ENCODE assay signal across 24 cellular contexts in the genomic region with DNA sequence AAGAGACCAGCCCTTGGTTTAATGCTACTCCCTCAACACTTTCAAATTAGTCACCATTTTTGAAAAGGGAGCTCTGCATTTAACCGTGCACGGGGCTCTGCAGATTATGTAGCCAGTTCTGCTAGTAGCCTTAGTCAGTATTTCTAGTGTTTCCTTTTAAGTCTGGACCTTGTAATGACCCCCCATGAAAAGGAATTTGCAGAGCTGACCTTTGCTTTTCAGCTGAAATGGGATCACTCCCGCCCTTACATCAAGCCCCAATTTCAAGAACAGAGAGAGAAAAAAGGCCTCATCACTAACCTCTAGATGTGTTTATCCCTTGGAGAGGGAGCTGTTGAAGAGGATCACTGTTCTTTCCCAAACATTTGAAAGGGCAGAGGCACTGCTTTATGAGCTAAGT.
DNase-seq lines count a peak whose midpoint lies in the region; ATAC-seq, FAIRE-seq and TF ChIP-seq lines count a peak whose summit lies in the region.
"Had no signal": no experiment of that assay in that cellular context is flagged by ENCODE, and none has a peak within 500 bp of the region (broad histone marks: within the 10 kb centered on the region; RNA-seq: fewer than 3 reads in every experiment).

No MANE protein-coding gene starts in this region.

- H3K27ac Mint-ChIP-seq in neural progenitor cell = peak overlapping the region; percentile 84
- no peak overlapping the region for H3K27ac Mint-ChIP-seq in activated CD4-positive, alpha-beta memory T cell treated with anti-CD3 and anti-CD28 coated beads, Interleukin-2, amount 10 ng/mL, durations not matched to agents 7 days and 5 days
- H3K27ac Mint-ChIP-seq: CD8-positive, alpha-beta memory T cell had no signal

- H3K9ac ChIP-seq in HepG2 (ENCODE audit: insufficient read depth, low read depth, low read length) (no peak overlapping the region), neural progenitor cell (no peak overlapping the region)

- CTCF ChIA-PET in HepG2 (lab: Yijun Ruan, JAX; ENCODE audit: low intra/inter-chr PET ratio, low total read pairs) = no interaction called here
- CTCF ChIA-PET in activated CD4-positive, alpha-beta memory T cell treated with anti-CD3 and anti-CD28 coated beads, Interleukin-2, amount 10 ng/mL, durations not matched to agents 7 days and 5 days (lab: Charles Lee) = no interaction called here

- peaks cover 5% of the 10 kb centered on the region for H3K27me3 Mint-ChIP-seq in neural progenitor cell (ENCODE audit: insufficient read depth, low read depth)
- H3K27me3 Mint-ChIP-seq in activated CD4-positive, alpha-beta memory T cell treated with anti-CD3 and anti-CD28 coated beads, Interleukin-2, amount 10 ng/mL, durations not matched to agents 7 days and 5 days = no peaks in the 10 kb centered on the region
- H3K27me3 Mint-ChIP-seq: CD8-positive, alpha-beta memory T cell had no signal

- no TSS peak for BruUV-seq in HepG2 (replicated peaks; lab: Mats Ljungman, UMichigan)

- H3K27ac ChIP-seq in HepG2 (ENCODE audit: extremely low read length, insufficient read depth, low read length) = no peak overlapping the region
- H3K27ac ChIP-seq in right lobe of liver = no peak overlapping the region
- H3K27ac ChIP-seq in neural progenitor cell = no peak overlapping the region
- H3K27ac ChIP-seq: C4-2B had no signal

- TF ChIP-seq POLR2A in HepG2 (IDR thresholded peaks at IDR 0.05; ENCODE audit: insufficient read depth in 1 of 2, low read depth in 2 of 2, low read length in 2 of 2) (no peak), right lobe of liver (IDR thresholded peaks at IDR 0.05) (no peak)

- H2AFZ ChIP-seq in HepG2 (ENCODE audit: low read length) = peak overlapping the region; percentile 7
- peak overlapping the region; percentile 1 for H2AFZ ChIP-seq in neural progenitor cell (replicated peaks)

- no peak for TF ChIP-seq RAD21 in HepG2 (CRISPR knock-in tag; IDR thresholded peaks at IDR 0.05)

- intact Hi-C loops in HepG2 (cut with micrococcal nuclease; ENCODE audit: unreplicated experiment) = no loop called here
- intact Hi-C loops in right lobe of liver (cut with DNase I) = no loop called here

- peaks cover 6% of the 10 kb centered on the region for H3F3A ChIP-seq in neural progenitor cell (ENCODE audit: low read depth)

- H3K4me1 Mint-ChIP-seq in neural progenitor cell = peaks cover 39% of the 10 kb centered on the region
- H3K4me1 Mint-ChIP-seq in activated CD4-positive, alpha-beta memory T cell treated with anti-CD3 and anti-CD28 coated beads, Interleukin-2, amount 10 ng/mL, durations not matched to agents 7 days and 5 days = no peaks in the 10 kb centered on the region
- H3K4me1 Mint-ChIP-seq: CD8-positive, alpha-beta memory T cell had no signal

- H3K9me3 ChIP-seq in HepG2 (ENCODE audit: low read length) (0 out of 2 replicates have a peak, but pooled peaks cover 5% of the 10 kb centered on the region), right lobe of liver (no peaks in the 10 kb centered on the region), neural progenitor cell (ENCODE audit: low read depth) (no peaks in the 10 kb centered on the region)

- H3K36me3 Mint-ChIP-seq in neural progenitor cell = peaks cover 2% of the 10 kb centered on the region
- no peaks in the 10 kb centered on the region for H3K36me3 Mint-ChIP-seq in activated CD4-positive, alpha-beta memory T cell treated with anti-CD3 and anti-CD28 coated beads, Interleukin-2, amount 10 ng/mL, durations not matched to agents 7 days and 5 days (ENCODE audit: low read depth)
- H3K36me3 Mint-ChIP-seq: CD8-positive, alpha-beta memory T cell had no signal

- H3K79me2 ChIP-seq in HepG2 (ENCODE audit: insufficient read depth, low read length) (no peaks in the 10 kb centered on the region), neural progenitor cell (ENCODE audit: low read depth) (no peaks in the 10 kb centered on the region)

- DNase-seq in HepG2 (ENCODE audit: low spot score) (no peak), right lobe of liver (no peak), fibroblast of villous mesenchyme (ENCODE audit: low read depth) (peak; percentile 36), neural progenitor cell (ENCODE audit: low spot score) (peak; percentile 27), HuH-7 (ENCODE audit: low spot score) (no peak), occipital lobe (lab: John Stamatoyannopoulos, UW) (no peak)
- no peak for DNase-seq in activated CD4-positive, alpha-beta memory T cell treated with anti-CD3 and anti-CD28 coated beads, Interleukin-2, amount 10 ng/mL, durations not matched to agents 7 days and 5 days
- DNase-seq: 8988T; AML-193; Calu3; CD8-positive, alpha-beta memory T cell; DMS153; GOT3; NCI-H1092; NCI-H1436 treated with DMSO at 0.1 percent for 48 hours; NCI-H1930; NCI-H524 treated with DMSO at 0.1 percent for 48 hours; NCI-H82; OCI-M1 had no signal

- H3K36me3 ChIP-seq in HepG2 (replicated peaks in 1 of 2; ENCODE audit: control insufficient read depth in 1 of 2, insufficient read depth in 2 of 2, low read length in 2 of 2) = no peaks in the 10 kb centered on the region
- H3K36me3 ChIP-seq in right lobe of liver = no peaks in the 10 kb centered on the region
- no peaks in the 10 kb centered on the region for H3K36me3 ChIP-seq in neural progenitor cell

- peaks cover 5% of the 10 kb centered on the region for H3K9me3 Mint-ChIP-seq in neural progenitor cell
- H3K9me3 Mint-ChIP-seq in activated CD4-positive, alpha-beta memory T cell treated with anti-CD3 and anti-CD28 coated beads, Interleukin-2, amount 10 ng/mL, durations not matched to agents 7 days and 5 days = peaks cover 3% of the 10 kb centered on the region

- FAIRE-seq in HepG2 (lab: Jason Lieb, UNC) = no peak
- FAIRE-seq: GM12891, K562, RCC 7860 had no signal

- H3K4me3 Mint-ChIP-seq in neural progenitor cell = no peak overlapping the region
- H3K4me3 Mint-ChIP-seq in activated CD4-positive, alpha-beta memory T cell treated with anti-CD3 and anti-CD28 coated beads, Interleukin-2, amount 10 ng/mL, durations not matched to agents 7 days and 5 days = no peak overlapping the region
- H3K4me3 Mint-ChIP-seq: CD8-positive, alpha-beta memory T cell had no signal

- H3K4me2 ChIP-seq in HepG2 (ENCODE audit: low read depth, low read length) = no peak overlapping the region
- H3K4me2 ChIP-seq in neural progenitor cell = no peak overlapping the region

- TF ChIP-seq CTCF in HepG2 (CRISPR knock-in tag; IDR thresholded peaks at IDR 0.05) (no peak), right lobe of liver (IDR thresholded peaks at IDR 0.05) (no peak), fibroblast of villous mesenchyme (IDR thresholded peaks at IDR 0.05; ENCODE audit: insufficient read depth, low read depth, low read length) (no peak), neural progenitor cell (IDR thresholded peaks at IDR 0.05) (no peak)

- H4K20me1 ChIP-seq in HepG2 (ENCODE audit: insufficient read depth, low read length) = no peaks in the 10 kb centered on the region
- H4K20me1 ChIP-seq in neural progenitor cell (ENCODE audit: low read depth) = no peaks in the 10 kb centered on the region

- no peak overlapping the region for H3K4me3 ChIP-seq in HepG2 (replicated peaks in 1 of 3; ENCODE audit: insufficient read depth in 1 of 3, low read depth in 2 of 3, low read length in 3 of 3)
- no peak overlapping the region for H3K4me3 ChIP-seq in right lobe of liver
- H3K4me3 ChIP-seq in fibroblast of villous mesenchyme (ENCODE audit: low read depth, low read length) = no peak overlapping the region
- H3K4me3 ChIP-seq in neural progenitor cell = no peak overlapping the region
- H3K4me3 ChIP-seq: K562 had no signal

- no peaks in the 10 kb centered on the region for H3K4me1 ChIP-seq in HepG2 (ENCODE audit: insufficient read depth, low read length)
- no peaks in the 10 kb centered on the region for H3K4me1 ChIP-seq in right lobe of liver
- H3K4me1 ChIP-seq in neural progenitor cell = peaks cover 22% of the 10 kb centered on the region

- TF ChIP-seq EP300 in HepG2 (IDR thresholded peaks at IDR 0.05; ENCODE audit: low read depth in 2 of 2, low read length in 2 of 2) (no peak), HepG2 (CRISPR knock-in tag; IDR thresholded peaks at IDR 0.05; ENCODE audit: borderline replicate concordance) (no peak)

- no peaks in the 10 kb centered on the region for H3K27me3 ChIP-seq in HepG2 (ENCODE audit: control insufficient read depth in 1 of 2, insufficient read depth in 2 of 2, low read length in 2 of 2)
- no peaks in the 10 kb centered on the region for H3K27me3 ChIP-seq in right lobe of liver
- no peaks in the 10 kb centered on the region for H3K27me3 ChIP-seq in neural progenitor cell

- ATAC-seq in HepG2 (no peak), right lobe of liver (no peak), GM21576 (IDR thresholded peaks at IDR 0.05; ENCODE audit: unreplicated experiment) (no peak)
- ATAC-seq: K562 had no signal

- in situ Hi-C loops in HepG2 (cut with HindIII; ENCODE audit: extremely low pct_ligation_motif_present, low pct_unique_long_range_greater_than_20kb) = no loop called here

- POLR2A ChIA-PET in HepG2 (lab: Yijun Ruan, JAX) = no interaction called here
- POLR2A ChIA-PET in activated CD4-positive, alpha-beta memory T cell treated with anti-CD3 and anti-CD28 coated beads, Interleukin-2, amount 10 ng/mL, durations not matched to agents 7 days and 5 days (lab: Charles Lee) = no interaction called here

- WGBS in HepG2 (ENCODE audit: low lambda C conversion rate) = 11% methylated on average over 3 of the region's 3 CpGs
- 50% methylated on average over 3 of the region's 3 CpGs for WGBS in right lobe of liver (ENCODE audit: insufficient coverage, low coverage, low lambda C conversion rate, missing lambda C conversion rate)

TF ChIP-seq in HepG2, 621 proteins besides CTCF, POLR2A, EP300 and RAD21 (continues in another document):
- TF ChIP-seq SRY (CRISPR knock-in tag; IDR thresholded peaks at IDR 0.05) (no peak), SIN3B (IDR thresholded peaks at IDR 0.05; ENCODE audit: low read length) (no peak), SIX1 (CRISPR knock-in tag; IDR thresholded peaks at IDR 0.05; ENCODE audit: borderline replicate concordance) (no peak), MYC (CRISPR knock-in tag; IDR thresholded peaks at IDR 0.05; ENCODE audit: borderline replicate concordance) (no peak), MEIS1 (CRISPR knock-in tag; IDR thresholded peaks at IDR 0.05; ENCODE audit: borderline replicate concordance) (no peak), TMF1 (CRISPR knock-in tag; IDR thresholded peaks at IDR 0.05; ENCODE audit: low read depth) (no peak), ZNF256 (CRISPR knock-in tag; conservative IDR thresholded peaks at IDR 0.05) (no peak), MEIS2 (CRISPR knock-in tag; IDR thresholded peaks at IDR 0.05) (no peak)

Comparison
In these comparisons a context has a peak if more than half of its experiments do, and no peak if none do; other contexts are left out.
1. DNase-seq: peak in fibroblast of villous mesenchyme (single experiment) and neural progenitor cell (single experiment); none in HepG2 (single experiment), right lobe of liver (0 of 3), HuH-7 (single experiment), activated CD4-positive, alpha-beta memory T cell treated with anti-CD3 and anti-CD28 coated beads, Interleukin-2, amount 10 ng/mL, durations not matched to agents 7 days and 5 days (single experiment) and occipital lobe (single experiment).